10 cellular contexts compared by ENCODE assay signal in the genomic region with DNA sequence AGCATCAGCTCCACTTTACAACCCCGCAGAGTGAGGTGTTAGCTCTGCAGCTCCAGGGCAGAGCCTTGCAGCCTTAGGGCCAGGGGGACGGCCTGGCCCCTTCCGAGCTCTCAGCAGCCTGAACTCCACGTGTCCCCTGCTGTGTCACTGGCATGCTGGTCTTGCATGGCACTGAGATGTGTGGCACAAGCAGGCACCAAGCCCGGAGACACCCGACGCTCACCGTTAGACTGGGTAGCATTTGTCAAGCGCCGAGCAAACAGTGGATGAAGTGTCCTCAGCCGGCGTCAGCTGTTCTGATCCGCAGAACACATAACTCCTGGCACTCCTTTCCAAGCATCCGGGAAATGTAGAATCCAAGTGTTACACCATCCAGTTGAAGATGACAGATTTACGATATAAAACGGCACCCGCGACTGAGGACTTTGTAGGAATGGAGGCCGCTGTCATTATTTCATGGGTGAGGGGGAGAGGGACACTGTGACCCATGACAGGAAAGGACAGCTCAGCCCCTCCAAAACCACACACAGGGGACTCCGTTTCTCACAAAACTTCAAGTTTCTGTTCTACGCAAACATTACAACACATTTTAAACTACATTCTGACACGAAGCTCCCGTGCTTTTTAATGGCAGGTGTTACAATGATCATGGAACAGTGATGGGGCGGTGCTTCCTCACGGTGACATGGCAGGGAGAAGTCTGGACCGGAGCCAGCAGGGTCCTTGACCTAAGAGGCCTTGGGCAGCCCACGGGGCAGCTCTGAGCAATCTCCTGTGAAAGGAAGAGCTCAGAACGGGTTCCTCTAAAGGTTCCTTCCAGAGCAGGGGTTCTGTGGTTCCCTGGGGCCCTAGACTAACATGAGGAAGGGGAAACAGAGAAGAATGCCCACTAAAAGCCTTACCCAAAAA.
A peak's percentile ranks its signal among the peaks of the same experiment; 100 is the strongest.
DNase-seq lines count a peak whose midpoint lies in the region; ATAC-seq and TF ChIP-seq lines count a peak whose summit lies in the region.
"Had no signal": no experiment of that assay in that cellular context is flagged by ENCODE, and none has a peak within 500 bp of the region (broad histone marks: within the 10 kb centered on the region; RNA-seq: fewer than 3 reads in every experiment).

No MANE protein-coding gene starts in this region.

- TF ChIP-seq EP300 in tibial nerve (IDR thresholded peaks at IDR 0.05): peak in 1 of 2 donors; percentile 65

- H3K36me3 ChIP-seq in tibial nerve: no peaks in the 10 kb centered on the region

- H3K27me3 Mint-ChIP-seq in activated CD4-positive, alpha-beta T cell treated with anti-CD3 and anti-CD28 coated beads, Interleukin-2, amount 10 ng/mL, durations not matched to agents 7 days and 5 days: no peaks in the 10 kb centered on the region

- H3K27me3 ChIP-seq in dorsolateral prefrontal cortex: no peaks in the 10 kb centered on the region
- no peaks in the 10 kb centered on the region for H3K27me3 ChIP-seq in tibial nerve

- no peak for TF ChIP-seq POLR2A in tibial nerve (IDR thresholded peaks at IDR 0.05)

- peak; percentile 3 for DNase-seq in activated CD4-positive, alpha-beta T cell treated with anti-CD3 and anti-CD28 coated beads for 1 hour
- no peak for DNase-seq in activated CD4-positive, alpha-beta T cell treated with anti-CD3 and anti-CD28 coated beads, Interleukin-2, amount 10 ng/mL, durations not matched to agents 7 days and 5 days
- DNase-seq in dorsolateral prefrontal cortex (peak in 5 of 10 donors; percentile 46 to 78 (median 71)), mesenteric fat pad (ENCODE audit: low spot score) (peak; percentile 84), tibial nerve (ENCODE audit: low spot score in 2 of 2) (no peak)
- no peak for DNase-seq in effector CD8-positive, alpha-beta T cell (lab: John Stamatoyannopoulos, UW)
- DNase-seq: KG1 had no signal

- CTCF ChIA-PET in activated CD4-positive, alpha-beta T cell treated with anti-CD3 and anti-CD28 coated beads, Interleukin-2, amount 10 ng/mL, durations not matched to agents 7 days and 5 days (lab: Charles Lee): interaction anchor here (0.8 to 1.5 kb wide), 2 partner anchors 11 to 13 kb away, joined by 3 read pairs; no protein-coding TSS in a partner anchor

- H3K9me3 ChIP-seq in tibial nerve: no peaks in the 10 kb centered on the region

- intact Hi-C loops in dorsolateral prefrontal cortex (cut with DNase I): no loop called here

- H3K27ac ChIP-seq in dorsolateral prefrontal cortex (peak overlapping the region; percentile 40 to 97 (median 90)), tibial nerve (peak overlapping the region in 3 of 4 donors; percentile 64 to 90 (median 88))
- H3K27ac ChIP-seq: RWPE1 had no signal

- H3K4me3 Mint-ChIP-seq in activated CD4-positive, alpha-beta T cell treated with anti-CD3 and anti-CD28 coated beads, Interleukin-2, amount 10 ng/mL, durations not matched to agents 7 days and 5 days: no peak overlapping the region

- POLR2A ChIA-PET in activated CD4-positive, alpha-beta T cell treated with anti-CD3 and anti-CD28 coated beads, Interleukin-2, amount 10 ng/mL, durations not matched to agents 7 days and 5 days (lab: Charles Lee): no interaction called here

- TF ChIP-seq CTCF in dorsolateral prefrontal cortex (IDR thresholded peaks at IDR 0.05 in 54 of 56, conservative IDR thresholded peaks at IDR 0.05 in 2 of 56; ENCODE audit: low read depth in 1 of 56, partially characterized antibody in 56 of 56): no peak
- no peak for TF ChIP-seq CTCF in tibial nerve (IDR thresholded peaks at IDR 0.05)

- H3K27ac Mint-ChIP-seq in activated CD4-positive, alpha-beta T cell treated with anti-CD3 and anti-CD28 coated beads, Interleukin-2, amount 10 ng/mL, durations not matched to agents 7 days and 5 days: no peak overlapping the region

- peaks cover 8% of the 10 kb centered on the region for H3K9me3 Mint-ChIP-seq in activated CD4-positive, alpha-beta T cell treated with anti-CD3 and anti-CD28 coated beads, Interleukin-2, amount 10 ng/mL, durations not matched to agents 7 days and 5 days

- peaks cover 17% of the 10 kb centered on the region for H3K4me1 Mint-ChIP-seq in activated CD4-positive, alpha-beta T cell treated with anti-CD3 and anti-CD28 coated beads, Interleukin-2, amount 10 ng/mL, durations not matched to agents 7 days and 5 days

- 61 to 73% methylated on average over 22 to 28 of the region's 28 CpGs for WGBS in tibial nerve, 2 donors

- peaks cover 0 to 69% (median 44%) of the 10 kb centered on the region in 4 donors for H3K4me1 ChIP-seq in tibial nerve

- H3K36me3 Mint-ChIP-seq in activated CD4-positive, alpha-beta T cell treated with anti-CD3 and anti-CD28 coated beads, Interleukin-2, amount 10 ng/mL, durations not matched to agents 7 days and 5 days (ENCODE audit: low read depth): peaks cover 13% of the 10 kb centered on the region

- H3K4me3 ChIP-seq in dorsolateral prefrontal cortex (peak overlapping the region in 1 of 59 donors; percentile 4), tibial nerve (no peak overlapping the region)

- no peak for ATAC-seq in HG03457 (IDR thresholded peaks at IDR 0.05; ENCODE audit: unreplicated experiment)
- no peak for ATAC-seq in HG03095 (IDR thresholded peaks at IDR 0.05; ENCODE audit: unreplicated experiment)

Comparison
In these comparisons a context has a peak if more than half of its experiments do, and no peak if none do; other contexts are left out.
1. DNase-seq: peak in activated CD4-positive, alpha-beta T cell treated with anti-CD3 and anti-CD28 coated beads for 1 hour (single experiment) and mesenteric fat pad (single experiment); none in activated CD4-positive, alpha-beta T cell treated with anti-CD3 and anti-CD28 coated beads, Interleukin-2, amount 10 ng/mL, durations not matched to agents 7 days and 5 days (single experiment), tibial nerve (0 of 2) and effector CD8-positive, alpha-beta T cell (single experiment).